In genomic region chr12:102539651-102540553, GRCh38 we compare ENCODE assay signal across 13 cellular contexts. TPM values are rescaled to one million over a fixed set of nuclear protein-coding genes. Genes with fewer than 3 reads are reported as not detected.
DNase-seq lines count a peak whose midpoint lies in the region; ATAC-seq, FAIRE-seq and TF ChIP-seq lines count a peak whose summit lies in the region.
"Had no signal": no experiment of that assay in that cellular context is flagged by ENCODE, and none has a peak within 500 bp of the region (broad histone marks: within the 10 kb centered on the region; RNA-seq: fewer than 3 reads in every experiment).

No MANE protein-coding gene starts in this region.

- H3K4me1 ChIP-seq in Karpas-422 (ENCODE audit: low read length): no peaks in the 10 kb centered on the region
- no peaks in the 10 kb centered on the region for H3K4me1 ChIP-seq in mesendoderm (ENCODE audit: control insufficient read depth, low read depth, low read length)

- no peaks in the 10 kb centered on the region for H3K9me3 ChIP-seq in Karpas-422 (ENCODE audit: low read length)

- no peak overlapping the region for H3K4ac ChIP-seq in mesendoderm (ENCODE audit: low read depth, low read length)

- no peak overlapping the region for H3K4me2 ChIP-seq in Karpas-422 (ENCODE audit: low read depth, low read length, poor library complexity, severe bottlenecking)
- H3K4me2 ChIP-seq in mesendoderm (ENCODE audit: low read length): no peak overlapping the region

- no peak overlapping the region for H2AK5ac ChIP-seq in mesendoderm (ENCODE audit: low read length)

- CTCF ChIA-PET in BJ (lab: Yijun Ruan, JAX): interaction anchor here (0.6 to 1.5 kb wide), 5 partner anchors 16 to 201 kb away, joined by 3 to 5 read pairs (median 3); no protein-coding TSS in a partner anchor

- TF ChIP-seq CTCF in BJ (IDR thresholded peaks at IDR 0.05; ENCODE audit: insufficient read depth, low read depth, low read length): no peak
- TF ChIP-seq CTCF in cardiac fibroblast (IDR thresholded peaks at IDR 0.05; ENCODE audit: low read depth, low read length): no peak

- no CpG with 5 or more reads among the region's 10 CpGs for WGBS in mesendoderm (ENCODE audit: extremely low coverage, insufficient coverage, low lambda C conversion rate)

- FAIRE-seq in GM19239 (lab: Jason Lieb, UNC): no peak

- H3K4me3 ChIP-seq in BJ (ENCODE audit: low read depth, low read length): no peak overlapping the region
- H3K4me3 ChIP-seq in Karpas-422 (ENCODE audit: low read length): no peak overlapping the region
- no peak overlapping the region for H3K4me3 ChIP-seq in cardiac fibroblast (replicated peaks in 1 of 2; ENCODE audit: low read depth in 2 of 2, low read length in 2 of 2)
- no peak overlapping the region for H3K4me3 ChIP-seq in mesendoderm (ENCODE audit: low read length)
- H3K4me3 ChIP-seq: dorsolateral prefrontal cortex had no signal

- POLR2A ChIA-PET in BJ (lab: Charles Lee): interaction anchor here (0.6 kb wide), 2 partner anchors 59 to 440 kb away, joined by 4 read pairs; no protein-coding TSS in a partner anchor

- no peaks in the 10 kb centered on the region for H3K79me1 ChIP-seq in mesendoderm (ENCODE audit: low read length)

- no peak for ATAC-seq in GM21390 (IDR thresholded peaks at IDR 0.05; ENCODE audit: unreplicated experiment)
- ATAC-seq in HG03571 (IDR thresholded peaks at IDR 0.05; ENCODE audit: unreplicated experiment): no peak
- ATAC-seq: naive thymus-derived CD4-positive, alpha-beta T cell had no signal

- no peak overlapping the region for H4K8ac ChIP-seq in mesendoderm (ENCODE audit: low read depth, low read length)

- no peak overlapping the region for H3K27ac ChIP-seq in Karpas-422 (ENCODE audit: low read length)
- H3K27ac ChIP-seq in mesendoderm (ENCODE audit: low read depth, low read length): no peak overlapping the region
- H3K27ac ChIP-seq: dorsolateral prefrontal cortex had no signal

- H4K20me1 ChIP-seq in Karpas-422 (ENCODE audit: insufficient read depth, low read depth, low read length): no peaks in the 10 kb centered on the region

- no peaks in the 10 kb centered on the region for H3K27me3 ChIP-seq in BJ (ENCODE audit: control insufficient read depth, insufficient read depth, low read length)
- no peaks in the 10 kb centered on the region for H3K27me3 ChIP-seq in Karpas-422 (ENCODE audit: low read length)
- H3K27me3 ChIP-seq in mesendoderm (ENCODE audit: insufficient read depth, low read length, poor library complexity): no peaks in the 10 kb centered on the region

- no peaks in the 10 kb centered on the region for H3K79me2 ChIP-seq in Karpas-422 (ENCODE audit: low read length)
- no peaks in the 10 kb centered on the region for H3K79me2 ChIP-seq in mesendoderm (ENCODE audit: control insufficient read depth, insufficient read depth, low read length)

- H2BK5ac ChIP-seq in mesendoderm (ENCODE audit: low read length): no peak overlapping the region

- H3K18ac ChIP-seq in mesendoderm (ENCODE audit: low read length): no peak overlapping the region

- no peak overlapping the region for H3K23ac ChIP-seq in mesendoderm (ENCODE audit: low read length)

- no peak overlapping the region for H3K56ac ChIP-seq in mesendoderm (ENCODE audit: low read length)

- H2AFZ ChIP-seq in Karpas-422 (ENCODE audit: low read length): no peak overlapping the region

- no peaks in the 10 kb centered on the region for H3K36me3 ChIP-seq in BJ (ENCODE audit: control insufficient read depth, insufficient read depth, low read length)
- no peaks in the 10 kb centered on the region for H3K36me3 ChIP-seq in Karpas-422 (ENCODE audit: insufficient read depth, low read length)
- H3K36me3 ChIP-seq in mesendoderm (ENCODE audit: control insufficient read depth, insufficient read depth, low read length): no peaks in the 10 kb centered on the region

- no peak overlapping the region for H2BK15ac ChIP-seq in mesendoderm (replicated peaks; ENCODE audit: low read depth)

- H4K5ac ChIP-seq in mesendoderm (ENCODE audit: low read length): no peak overlapping the region

- no peak overlapping the region for H2BK120ac ChIP-seq in mesendoderm (ENCODE audit: low read depth, low read length)

- DNase-seq in BJ (ENCODE audit: low read depth) (peak; percentile 80), Karpas-422 (peak; percentile 17), cardiac fibroblast (ENCODE audit: low read depth in 2 of 2) (peak; percentile 48 to 56), mesendoderm (peak; percentile 91), GM19239 (ENCODE audit: insufficient read length, low spot score) (no peak), Ammon's horn (ENCODE audit: low spot score) (no peak)
- DNase-seq: activated CD4-positive, alpha-beta T cell treated with anti-CD3 and anti-CD28 coated beads, Interleukin-2, amount 10 ng/mL, durations not matched to agents 24 days and 14 days; dorsolateral prefrontal cortex; naive thymus-derived CD4-positive, alpha-beta T cell; NCI-H2081 treated with DMSO at 0.1 percent for 48 hours; stimulated activated naive CD4-positive, alpha-beta T cell treated with Interleukin-2 at 50 U/mL for 16 hours had no signal

- no peak overlapping the region for H3K9ac ChIP-seq in Karpas-422 (ENCODE audit: low read length)
- no peak overlapping the region for H3K9ac ChIP-seq in mesendoderm (ENCODE audit: low read length)

- no peaks in the 10 kb centered on the region for H3K9me2 ChIP-seq in Karpas-422 (replicated peaks; ENCODE audit: insufficient read depth, low read length)

RNA-seq across cellular contexts. Expression of gene IGF1, which starts 59.5 kb away (rescaled TPM):
- polyA plus RNA-seq in BJ (2011; rRNA removed): 1.5 and 2.4 TPM in 2 replicates
- 0.46 and 1.2 TPM in 2 replicates for polyA minus RNA-seq in BJ (2011; rRNA and poly(A)+ RNA removed)
- not detected in 2 replicates for total RNA-seq in Karpas-422 (2014; rRNA removed; shearing (Covaris generic); ENCODE audit: low replicate concordance)
- not detected for polyA plus RNA-seq in mesendoderm (2013, experiment 1 of 2)
- not detected for polyA plus RNA-seq in mesendoderm (2013, experiment 2 of 2)
- polyA plus RNA-seq: naive thymus-derived CD4-positive, alpha-beta T cell had no signal

Comparison
In these comparisons a context has a peak if more than half of its experiments do, and no peak if none do; other contexts are left out.
1. DNase-seq: peak in BJ (single experiment), Karpas-422 (single experiment), cardiac fibroblast (2 of 2) and mesendoderm (single experiment); none in GM19239 (single experiment) and Ammon's horn (single experiment).